ENCODE assay signal across 8 cellular contexts in genomic region chr16:58127033-58127556, GRCh38. TPM values are rescaled to one million over a fixed set of nuclear protein-coding genes. Genes with fewer than 3 reads are reported as not detected.
DNase-seq lines count a peak whose midpoint lies in the region; ATAC-seq and TF ChIP-seq lines count a peak whose summit lies in the region.

No MANE protein-coding gene starts in this region.

- no peaks in the 10 kb centered on the region for H3K9me3 Mint-ChIP-seq in activated CD4-positive, alpha-beta memory T cell treated with anti-CD3 and anti-CD28 coated beads for 36 hours

- peak overlapping the region; percentile 49 for H3K27ac Mint-ChIP-seq in activated CD4-positive, alpha-beta memory T cell treated with anti-CD3 and anti-CD28 coated beads for 36 hours

- ATAC-seq in foreskin keratinocyte (no peak), gastrocnemius medialis (no peak), mucosa of descending colon (no peak)

- H3K4me3 ChIP-seq in gastrocnemius medialis (peak overlapping the region; percentile 9 to 87 (median 56)), mucosa of descending colon (no peak overlapping the region)

- H3K27ac ChIP-seq in foreskin keratinocyte (no peak overlapping the region), gastrocnemius medialis (peak overlapping the region; percentile 86 to 91 (median 90))

- H3K27me3 ChIP-seq in foreskin keratinocyte, result no peaks in the 10 kb centered on the region
- H3K27me3 ChIP-seq in gastrocnemius medialis, result no peaks in the 10 kb centered on the region

- no peaks in the 10 kb centered on the region for H3K9me3 ChIP-seq in gastrocnemius medialis
- no peaks in the 10 kb centered on the region for H3K9me3 ChIP-seq in mucosa of descending colon

- H3K36me3 ChIP-seq in gastrocnemius medialis (no peaks in the 10 kb centered on the region), mucosa of descending colon (ENCODE audit: low read depth) (peaks cover 4% of the 10 kb centered on the region)

- peaks cover 15% of the 10 kb centered on the region for H3K4me1 ChIP-seq in foreskin keratinocyte
- H3K4me1 ChIP-seq in gastrocnemius medialis, result peaks cover 27 to 39% of the 10 kb centered on the region in 2 donors
- H3K4me1 ChIP-seq in mucosa of descending colon (ENCODE audit: low read depth), result peaks cover 32% of the 10 kb centered on the region

- in situ Hi-C loops in KBM-7 (cut with MboI; ENCODE audit: low pct_unique_long_range_greater_than_20kb, low sequenced_read_pairs), result no loop called here
- in situ Hi-C loops in gastrocnemius medialis (cut with MboI; ENCODE audit: low sequenced_read_pairs in 4 of 4), result loop anchor here in 3 of 4 donors (5.0 to 10.0 kb wide), 2 partner anchors 102 to 105 kb away; partner anchors contain the start of gene MMP15 (in 2 of the 3)

- CTCF ChIA-PET in activated CD4-positive, alpha-beta memory T cell treated with anti-CD3 and anti-CD28 coated beads for 36 hours (lab: Charles Lee), result interaction anchor here (0.9 to 1.8 kb wide), 9 partner anchors 11 to 392 kb away, joined by 3 to 7 read pairs (median 4); partner anchors contain the start of gene MMP15

- intact Hi-C loops in activated CD4-positive, alpha-beta memory T cell treated with anti-CD3 and anti-CD28 coated beads for 36 hours (cut with micrococcal nuclease), result loop anchor here (2.0 to 5.0 kb wide), 3 partner anchors 30 to 320 kb away; no protein-coding TSS in a partner anchor
- intact Hi-C loops in gastrocnemius medialis (cut with DNase I; ENCODE audit: low total_unique reads), result loop anchor here (2.0 to 10.0 kb wide), 5 partner anchors 70 to 390 kb away; partner anchors contain the start of genes CSNK2A2 and KATNB1
- intact Hi-C loops in mucosa of descending colon (cut with DNase I, micrococcal nuclease), result no loop called here

- peak; percentile 32 for DNase-seq in NCI-H2227 (lab: John Stamatoyannopoulos, UW; ENCODE audit: unreplicated experiment)
- DNase-seq in NCI-H2227 treated with DMSO at 0.1 percent for 48 hours (lab: John Stamatoyannopoulos, UW), result no peak
- DNase-seq in KBM-7, result peak; percentile 50
- DNase-seq in activated CD4-positive, alpha-beta memory T cell treated with anti-CD3 and anti-CD28 coated beads for 36 hours, result peak; percentile 40
- no peak for DNase-seq in foreskin keratinocyte
- DNase-seq in gastrocnemius medialis, result no peak
- DNase-seq in KG1 (lab: John Stamatoyannopoulos, UW), result no peak
- DNase-seq in mucosa of descending colon, result no peak

- TF ChIP-seq CTCF in foreskin keratinocyte (conservative IDR thresholded peaks at IDR 0.05) (peak; percentile 52), gastrocnemius medialis (IDR thresholded peaks at IDR 0.05 in 4 of 5, conservative IDR thresholded peaks at IDR 0.05 in 1 of 5) (peak in 3 of 5 experiments; percentile 22 to 48 (median 31)), mucosa of descending colon (IDR thresholded peaks at IDR 0.05) (no peak)

- no peak for TF ChIP-seq POLR2A in gastrocnemius medialis (IDR thresholded peaks at IDR 0.05)

- peak overlapping the region; percentile 86 for H3K4me3 Mint-ChIP-seq in activated CD4-positive, alpha-beta memory T cell treated with anti-CD3 and anti-CD28 coated beads for 36 hours

- no peaks in the 10 kb centered on the region for H3K36me3 Mint-ChIP-seq in activated CD4-positive, alpha-beta memory T cell treated with anti-CD3 and anti-CD28 coated beads for 36 hours

- POLR2A ChIA-PET in activated CD4-positive, alpha-beta memory T cell treated with anti-CD3 and anti-CD28 coated beads for 36 hours (lab: Charles Lee), result interaction anchor here (1.2 to 1.4 kb wide), 3 partner anchors 70 to 590 kb away, joined by 3 to 5 read pairs (median 4); partner anchors contain the start of gene CCDC102A

- peaks cover 52% of the 10 kb centered on the region for H3K4me1 Mint-ChIP-seq in activated CD4-positive, alpha-beta memory T cell treated with anti-CD3 and anti-CD28 coated beads for 36 hours (ENCODE audit: low read depth)

- no peaks in the 10 kb centered on the region for H3K27me3 Mint-ChIP-seq in activated CD4-positive, alpha-beta memory T cell treated with anti-CD3 and anti-CD28 coated beads for 36 hours

RNA-seq across cellular contexts. Expression of gene CFAP20, which starts 2.1 kb away (rescaled TPM):
- 10 to 100 TPM; 37.2 to 38.6 TPM for total RNA-seq in activated CD4-positive, alpha-beta memory T cell treated with anti-CD3 and anti-CD28 coated beads for 36 hours
- total RNA-seq in foreskin keratinocyte, result 43.9 and 48.3 TPM in 2 replicates
- polyA plus RNA-seq in foreskin keratinocyte, result 42.2 and 47.6 TPM in 2 replicates
- 10 to 100 TPM in 2 of 4 donors, 1 to 10 TPM in 2; 6.5 to 16.0 (median 9.1) TPM for total RNA-seq in gastrocnemius medialis
- total RNA-seq in mucosa of descending colon, result 10 to 100 TPM; 18.8 to 24.0 (median 23.3) TPM

Comparison
In these comparisons a context has a peak if more than half of its experiments do, and no peak if none do; other contexts are left out.
1. DNase-seq: peak in NCI-H2227 (single experiment), KBM-7 (single experiment) and activated CD4-positive, alpha-beta memory T cell treated with anti-CD3 and anti-CD28 coated beads for 36 hours (single experiment); none in NCI-H2227 treated with DMSO at 0.1 percent for 48 hours (single experiment), foreskin keratinocyte (0 of 2), gastrocnemius medialis (0 of 2), KG1 (single experiment) and mucosa of descending colon (0 of 3).
2. intact Hi-C loops: an anchor here in activated CD4-positive, alpha-beta memory T cell treated with anti-CD3 and anti-CD28 coated beads for 36 hours (2.0 to 5.0 kb wide) and gastrocnemius medialis (2.0 to 10.0 kb wide); none called in mucosa of descending colon.